ENCODE assay signal across 13 cellular contexts in genomic region chr17:81840826-81841778, GRCh38. TPM values are rescaled to one million over a fixed set of nuclear protein-coding genes. Genes with fewer than 3 reads are reported as not detected.
DNase-seq lines count a peak whose midpoint lies in the region; ATAC-seq and TF ChIP-seq lines count a peak whose summit lies in the region.
"Had no signal": no experiment of that assay in that cellular context is flagged by ENCODE, and none has a peak within 500 bp of the region (broad histone marks: within the 10 kb centered on the region; RNA-seq: fewer than 3 reads in every experiment).

No MANE protein-coding gene starts in this region.

- H3K27me3 ChIP-seq in DND-41 (ENCODE audit: insufficient read depth, low read length, poor library complexity) (no peaks in the 10 kb centered on the region), foreskin keratinocyte (no peaks in the 10 kb centered on the region), neutrophil (no peaks in the 10 kb centered on the region)
- H3K27me3 ChIP-seq: brain microvascular endothelial cell had no signal

- H3K4me2 ChIP-seq in DND-41 (ENCODE audit: insufficient read depth, low read length): no peak overlapping the region

- H2AFZ ChIP-seq in DND-41 (ENCODE audit: low read depth, low read length): no peak overlapping the region

- ATAC-seq in DND-41 (ENCODE audit: insufficient read depth, low read depth) (peak; percentile 25; the same call in 2 of the 3 replicates), foreskin keratinocyte (peak; percentile 72), GM18511 (IDR thresholded peaks at IDR 0.05; ENCODE audit: unreplicated experiment) (no peak), HG02610 (IDR thresholded peaks at IDR 0.05; ENCODE audit: unreplicated experiment) (no peak), HG03097 (IDR thresholded peaks at IDR 0.05; ENCODE audit: low FRiP score, unreplicated experiment) (no peak)

- H3K27ac ChIP-seq in DND-41 (ENCODE audit: low read length): no peak overlapping the region
- H3K27ac ChIP-seq in foreskin keratinocyte: no peak overlapping the region
- H3K27ac ChIP-seq in neutrophil: peak overlapping the region; percentile 47
- H3K27ac ChIP-seq: brain microvascular endothelial cell had no signal

- H4K20me1 ChIP-seq in DND-41 (ENCODE audit: insufficient read depth, low read length): peaks cover 28% of the 10 kb centered on the region

- no peaks in the 10 kb centered on the region for H3K4me1 ChIP-seq in DND-41 (ENCODE audit: insufficient read depth, low read length)
- H3K4me1 ChIP-seq in foreskin keratinocyte: peaks cover 17% of the 10 kb centered on the region
- peaks cover 52 to 64% of the 10 kb centered on the region in 2 experiments for H3K4me1 ChIP-seq in neutrophil (ENCODE audit: control insufficient read depth in 1 of 2, insufficient read depth in 1 of 2, low read depth in 1 of 2, low read length in 1 of 2)
- H3K4me1 ChIP-seq: HAP-1 had no signal

- H3K4me3 ChIP-seq in DND-41 (ENCODE audit: low read depth in 1 of 2, low read length in 2 of 2) (no peak overlapping the region), NB4 (ENCODE audit: low read depth, low read length) (peak overlapping the region; percentile 54), neutrophil (ENCODE audit: low read depth in 1 of 2, low read length in 1 of 2) (peak overlapping the region in 1 of 2 experiments; percentile 24)
- H3K4me3 ChIP-seq: HAP-1 had no signal

- DNase-seq in DND-41 (no peak), NB4 (ENCODE audit: low read depth) (peak; percentile 92), foreskin keratinocyte (peak; percentile 58 to 77), T-helper 2 cell (no peak)
- DNase-seq: brain microvascular endothelial cell; CD4-positive, CD25-positive, alpha-beta regulatory T cell; Kasumi-1; NCI-H2171 treated with DMSO at 0.1 percent for 48 hours had no signal

- H3K9ac ChIP-seq in DND-41 (ENCODE audit: low read depth, low read length): no peak overlapping the region

- H3K9me3 ChIP-seq in DND-41 (ENCODE audit: insufficient read depth, low read length, severe bottlenecking) (no peaks in the 10 kb centered on the region), neutrophil (no peaks in the 10 kb centered on the region)
- H3K9me3 ChIP-seq: HAP-1 had no signal

- H3K36me3 ChIP-seq in DND-41 (ENCODE audit: insufficient read depth, low read length): peaks cover 37% of the 10 kb centered on the region
- peaks cover 41% of the 10 kb centered on the region for H3K36me3 ChIP-seq in neutrophil

- TF ChIP-seq CTCF in DND-41 (IDR thresholded peaks at IDR 0.05; ENCODE audit: borderline replicate concordance, extremely low read depth, low read length, poor library complexity, severe bottlenecking): no peak
- TF ChIP-seq CTCF in NB4 (IDR thresholded peaks at IDR 0.05; ENCODE audit: low read depth, low read length): no peak
- TF ChIP-seq CTCF in foreskin keratinocyte (conservative IDR thresholded peaks at IDR 0.05): no peak
- TF ChIP-seq CTCF in neutrophil (IDR thresholded peaks at IDR 0.05): no peak

- H3K79me2 ChIP-seq in DND-41 (ENCODE audit: insufficient read depth, low read length): no peaks in the 10 kb centered on the region

- peak; percentile 31 for TF ChIP-seq POLR2A in NB4 (IDR thresholded peaks at IDR 0.05; ENCODE audit: extremely low read depth, insufficient read length)

RNA-seq across cellular contexts. Expression of gene PPP1R27, which starts 6.3 kb away (rescaled TPM):
- not detected in 2 replicates for total RNA-seq in foreskin keratinocyte
- 0.07 and 0.14 TPM in 2 replicates for polyA plus RNA-seq in foreskin keratinocyte
- total RNA-seq: CD4-positive, CD25-positive, alpha-beta regulatory T cell had no signal
- polyA plus RNA-seq: CD4-positive, CD25-positive, alpha-beta regulatory T cell had no signal

RNA-seq across cellular contexts. Expression of gene MCRIP1, which starts 8.0 kb away (rescaled TPM):
- total RNA-seq in foreskin keratinocyte: 59.3 and 63.6 TPM in 2 replicates
- polyA plus RNA-seq in foreskin keratinocyte: 93.7 and 106 TPM in 2 replicates

RNA-seq across cellular contexts. Expression of gene P4HB, which starts 19.2 kb away (rescaled TPM):
- total RNA-seq in foreskin keratinocyte: 617 and 692 TPM in 2 replicates
- polyA plus RNA-seq in foreskin keratinocyte: 632 and 778 TPM in 2 replicates

RNA-seq across cellular contexts. Expression of gene ARHGDIA, which starts 30.0 kb away (rescaled TPM):
- 574 and 576 TPM in 2 replicates for total RNA-seq in foreskin keratinocyte
- polyA plus RNA-seq in foreskin keratinocyte: 644 and 645 TPM in 2 replicates

RNA-seq across cellular contexts. Expression of gene GCGR, which starts 37.2 kb away (rescaled TPM):
- total RNA-seq in foreskin keratinocyte: not detected in 2 replicates
- polyA plus RNA-seq in foreskin keratinocyte: not detected in 2 replicates
- total RNA-seq: CD4-positive, CD25-positive, alpha-beta regulatory T cell had no signal
- polyA plus RNA-seq: CD4-positive, CD25-positive, alpha-beta regulatory T cell had no signal

Comparison
In these comparisons a context has a peak if more than half of its experiments do, and no peak if none do; other contexts are left out.
1. ATAC-seq: peak in DND-41 (single experiment) and foreskin keratinocyte (single experiment); none in GM18511 (single experiment), HG02610 (single experiment) and HG03097 (single experiment).
2. DNase-seq: peak in NB4 (single experiment) and foreskin keratinocyte (2 of 2); none in DND-41 (single experiment) and T-helper 2 cell (0 of 5).